In genomic region chr10:69968830-69969229, GRCh38 we compare ENCODE assay signal across 1 cellular context.
TF ChIP-seq lines count a peak whose summit lies in the region.

No MANE protein-coding gene starts in this region.

TF ChIP-seq in H1, 55 proteins besides CTCF, POLR2A, EP300 and RAD21 (continued from another document):
- TF ChIP-seq CHD7 (IDR thresholded peaks at IDR 0.05; ENCODE audit: insufficient replicate concordance, low read length) (no peak), KDM5A (IDR thresholded peaks at IDR 0.05; ENCODE audit: low read length) (no peak), SIX5 (IDR thresholded peaks at IDR 0.05; ENCODE audit: low read depth, low read length) (no peak)
- TF ChIP-seq, protein P1, sequence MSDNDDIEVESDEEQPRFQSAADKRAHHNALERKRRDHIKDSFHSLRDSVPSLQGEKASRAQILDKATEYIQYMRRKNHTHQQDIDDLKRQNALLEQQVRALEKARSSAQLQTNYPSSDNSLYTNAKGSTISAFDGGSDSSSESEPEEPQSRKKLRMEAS (IDR thresholded peaks at IDR 0.05) = no peak
